Comparison of ENCODE assay signal across 9 cellular contexts in genomic region chr10:119199231-119199992, GRCh38. TPM values are rescaled to one million over a fixed set of nuclear protein-coding genes. Genes with fewer than 3 reads are reported as not detected.
DNase-seq lines count a peak whose midpoint lies in the region; ATAC-seq, FAIRE-seq and TF ChIP-seq lines count a peak whose summit lies in the region.
"Had no signal": no experiment of that assay in that cellular context is flagged by ENCODE, and none has a peak within 500 bp of the region (broad histone marks: within the 10 kb centered on the region; RNA-seq: fewer than 3 reads in every experiment).

No MANE protein-coding gene starts in this region.

- peak overlapping the region; percentile 46 for H3K4me2 ChIP-seq in A549

- peak; percentile 95 to 98 for TF ChIP-seq RAD21 in A549 (conservative IDR thresholded peaks at IDR 0.05 in 1 of 2, IDR thresholded peaks at IDR 0.05 in 1 of 2)

- 46% methylated on average over 6 of the region's 9 CpGs for WGBS in A549 (ENCODE audit: missing lambda C conversion rate)

- FAIRE-seq in A549 (lab: Jason Lieb, UNC) (peak; percentile 49), HTR-8/SVneo (lab: Jason Lieb, UNC) (no peak)
- FAIRE-seq: islet of Langerhans had no signal

- H3K4me3 ChIP-seq in A549 (no peak overlapping the region), RWPE2 (ENCODE audit: severe bottlenecking) (no peak overlapping the region), astrocyte of the spinal cord (ENCODE audit: low read depth, low read length) (no peak overlapping the region)

- DNase-seq in A549 (ENCODE audit: low read depth in 1 of 2, low spot score in 1 of 2) (peak; percentile 68 to 87), GM03348 (ENCODE audit: low spot score) (peak; percentile 79), HTR-8/SVneo (ENCODE audit: insufficient read length, low spot score) (peak; percentile 57), RWPE2 (ENCODE audit: low spot score) (no peak), astrocyte of the spinal cord (ENCODE audit: low read depth, low spot score) (peak; percentile 85), hepatic stellate cell (ENCODE audit: low spot score) (peak; percentile 66), retina (peak; percentile 68)
- DNase-seq in activated CD4-positive, CD25-positive, alpha-beta regulatory T cell (lab: John Stamatoyannopoulos, UW), result no peak

- H3K4me1 ChIP-seq in A549 (no peaks in the 10 kb centered on the region; the same call in 2 of the 3 replicates), RWPE2 (ENCODE audit: insufficient read depth, poor library complexity, severe bottlenecking) (peaks cover 12% of the 10 kb centered on the region)

- no peak overlapping the region for H3K27ac ChIP-seq in A549
- no peak overlapping the region for H3K27ac ChIP-seq in RWPE2 (ENCODE audit: poor library complexity, severe bottlenecking)

- no peaks in the 10 kb centered on the region for H3K36me3 ChIP-seq in RWPE2 (ENCODE audit: low read depth)

- in situ Hi-C loops in astrocyte of the spinal cord (cut with HindIII; ENCODE audit: low sequenced_read_pairs), result no loop called here

- TF ChIP-seq CTCF in A549 (IDR thresholded peaks at IDR 0.05), result peak; percentile 89
- peak; percentile 87 for TF ChIP-seq CTCF in RWPE2 (IDR thresholded peaks at IDR 0.05; ENCODE audit: poor library complexity, severe bottlenecking)
- TF ChIP-seq CTCF in astrocyte of the spinal cord (IDR thresholded peaks at IDR 0.05; ENCODE audit: low read depth, low read length), result peak; percentile 91

- CTCF ChIA-PET in A549 (lab: Yijun Ruan, JAX), result interaction anchor here (0.5 to 16.9 kb wide), 87 partner anchors 9 to 640 kb away, joined by 3 to 283 read pairs (median 4); partner anchors contain the start of genes GRK5 and RGS10

- ATAC-seq in A549 (peak; percentile 96 to 98), RWPE2 (ENCODE audit: low read depth) (peak; percentile 71)

- H3K27me3 ChIP-seq in RWPE2 (ENCODE audit: insufficient read depth, poor library complexity, severe bottlenecking), result no peaks in the 10 kb centered on the region

- TF ChIP-seq EP300 in A549 (IDR thresholded peaks at IDR 0.05), result no peak

- no peaks in the 10 kb centered on the region for H3K9me3 ChIP-seq in A549
- no peaks in the 10 kb centered on the region for H3K9me3 ChIP-seq in RWPE2 (ENCODE audit: severe bottlenecking)

- no peak for TF ChIP-seq POLR2A in A549 (IDR thresholded peaks at IDR 0.05; ENCODE audit: low read length)

- POLR2A ChIA-PET in A549 (lab: Yijun Ruan, JAX), result interaction anchor here (0.5 to 1.1 kb wide), 5 partner anchors 95 to 344 kb away, joined by 3 to 5 read pairs (median 4); partner anchors contain the start of genes DENND10 and RGS10

TF ChIP-seq in A549, 52 proteins besides CTCF, POLR2A, EP300 and RAD21:
- TF ChIP-seq SMC3 (IDR thresholded peaks at IDR 0.05) (peak; percentile 84), CHD2 (IDR thresholded peaks at IDR 0.05; ENCODE audit: low read length, partially characterized antibody) (no peak), KDM5A (IDR thresholded peaks at IDR 0.05) (no peak)

RNA-seq across cellular contexts. Expression of gene GRK5, which starts 8.0 kb away (rescaled TPM):
- 5.0 and 5.4 TPM in 2 replicates for polyA plus RNA-seq in A549 (2011; rRNA removed)
- polyA plus RNA-seq in A549 (2012; cell fraction: cytosol; rRNA removed), result 5.7 and 6.3 TPM in 2 replicates
- polyA plus RNA-seq in A549 (2012; cell fraction: nucleus; rRNA removed), result 4.3 and 6.0 TPM in 2 replicates
- polyA plus RNA-seq in A549 (2017; fragmentation: RNase III; extraction: RNeasy Plus Mini Kit Qiagen cat#74134 plus additional on column Dnase treatment), result 7.7 to 7.9 TPM (median 7.8 TPM) in 3 replicates
- 3.8 and 5.5 TPM in 2 replicates for polyA minus RNA-seq in A549 (2011; rRNA and poly(A)+ RNA removed)

RNA-seq across cellular contexts. Expression of gene PRDX3, which starts 20.8 kb away (rescaled TPM):
- polyA plus RNA-seq in A549 (2011; rRNA removed) (673 and 678 TPM in 2 replicates), A549 (2017; fragmentation: RNase III; extraction: RNeasy Plus Mini Kit Qiagen cat#74134 plus additional on column Dnase treatment) (432 to 442 TPM (median 432 TPM) in 3 replicates)
- polyA plus RNA-seq in A549 (2012; cell fraction: cytosol; rRNA removed), result 330 and 382 TPM in 2 replicates
- 111 and 130 TPM in 2 replicates for polyA plus RNA-seq in A549 (2012; cell fraction: nucleus; rRNA removed)
- 175 and 275 TPM in 2 replicates for polyA minus RNA-seq in A549 (2011; rRNA and poly(A)+ RNA removed)

RNA-seq across cellular contexts. Expression of gene SFXN4, which starts 33.9 kb away (rescaled TPM):
- polyA plus RNA-seq in A549 (2011; rRNA removed) (59.4 and 66.0 TPM in 2 replicates), A549 (2017; fragmentation: RNase III; extraction: RNeasy Plus Mini Kit Qiagen cat#74134 plus additional on column Dnase treatment) (39.3 to 44.2 TPM (median 42.7 TPM) in 3 replicates)
- polyA plus RNA-seq in A549 (2012; cell fraction: cytosol; rRNA removed), result 38.8 and 43.5 TPM in 2 replicates
- polyA plus RNA-seq in A549 (2012; cell fraction: nucleus; rRNA removed), result 21.4 and 32.5 TPM in 2 replicates
- polyA minus RNA-seq in A549 (2011; rRNA and poly(A)+ RNA removed), result 22.5 and 30.3 TPM in 2 replicates

Comparison
In these comparisons a context has a peak if more than half of its experiments do, and no peak if none do; other contexts are left out.
1. DNase-seq: peak in A549 (2 of 2), GM03348 (single experiment), HTR-8/SVneo (single experiment), astrocyte of the spinal cord (single experiment), hepatic stellate cell (single experiment) and retina (single experiment); none in RWPE2 (single experiment) and activated CD4-positive, CD25-positive, alpha-beta regulatory T cell (0 of 4).
2. Peak in every context shown above with its lines, with median percentiles within 50 percentile points of each other: CTCF ChIP-seq.